1 cellular context compared by ENCODE assay signal in genomic region chr16:89732142-89732917, GRCh38.
A peak's percentile ranks its signal among the peaks of the same experiment; 100 is the strongest.
TF ChIP-seq lines count a peak whose summit lies in the region.

No MANE protein-coding gene starts in this region.

TF ChIP-seq in HepG2, 621 proteins besides CTCF, POLR2A, EP300 and RAD21 (continues in another document):
- TF ChIP-seq SRF (IDR thresholded peaks at IDR 0.05; ENCODE audit: low read depth, low read length), result no peak
- TF ChIP-seq ZBTB39 (CRISPR knock-in tag; IDR thresholded peaks at IDR 0.05), result peak; percentile 41; the same call in 1 of the 2 replicates
- no peak for TF ChIP-seq ZNF563 (CRISPR knock-in tag; IDR thresholded peaks at IDR 0.05)
- no peak for TF ChIP-seq ZNF879 (CRISPR knock-in tag; IDR thresholded peaks at IDR 0.05)
- no peak for TF ChIP-seq ZNF530 (CRISPR knock-in tag; IDR thresholded peaks at IDR 0.05; ENCODE audit: low read depth)
- TF ChIP-seq, protein P1, sequence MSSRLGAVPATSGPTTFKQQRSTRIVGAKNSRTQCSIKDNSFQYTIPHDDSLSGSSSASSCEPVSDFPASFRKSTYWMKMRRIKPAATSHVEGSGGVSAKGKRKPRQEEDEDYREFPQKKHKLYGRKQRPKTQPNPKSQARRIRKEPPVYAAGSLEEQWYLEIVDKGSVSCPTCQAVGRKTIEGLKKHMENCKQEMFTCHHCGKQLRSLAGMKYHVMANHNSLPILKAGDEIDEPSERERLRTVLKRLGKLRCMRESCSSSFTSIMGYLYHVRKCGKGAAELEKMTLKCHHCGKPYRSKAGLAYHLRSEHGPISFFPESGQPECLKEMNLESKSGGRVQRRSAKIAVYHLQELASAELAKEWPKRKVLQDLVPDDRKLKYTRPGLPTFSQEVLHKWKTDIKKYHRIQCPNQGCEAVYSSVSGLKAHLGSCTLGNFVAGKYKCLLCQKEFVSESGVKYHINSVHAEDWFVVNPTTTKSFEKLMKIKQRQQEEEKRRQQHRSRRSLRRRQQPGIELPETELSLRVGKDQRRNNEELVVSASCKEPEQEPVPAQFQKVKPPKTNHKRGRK (CRISPR knock-in tag; IDR thresholded peaks at IDR 0.05), result no peak
- TF ChIP-seq ZNF460 (CRISPR knock-in tag; IDR thresholded peaks at IDR 0.05; ENCODE audit: borderline replicate concordance), result no peak
- no peak for TF ChIP-seq ZNF264 (CRISPR knock-in tag; IDR thresholded peaks at IDR 0.05)
- TF ChIP-seq SP4 (CRISPR knock-in tag; IDR thresholded peaks at IDR 0.05), result no peak
- peak; percentile 97 for TF ChIP-seq AGO2 (optimal IDR thresholded peaks at IDR 0.05; ENCODE audit: low read depth, low read length)
- 0 out of 2 replicates have a peak, but pooled peaks have one; percentile 11 for TF ChIP-seq PITX1 (CRISPR knock-in tag; IDR thresholded peaks at IDR 0.05)
- peak; percentile 27 for TF ChIP-seq AGO1 (IDR thresholded peaks at IDR 0.05; ENCODE audit: low read depth, low read length, poor library complexity, severe bottlenecking)
- peak; percentile 66 for TF ChIP-seq POLR2G (IDR thresholded peaks at IDR 0.05; ENCODE audit: low read depth, low read length)
- no peak for TF ChIP-seq NONO (IDR thresholded peaks at IDR 0.05)
- TF ChIP-seq NONO (CRISPR knock-in tag; conservative IDR thresholded peaks at IDR 0.05), result peak; percentile 11; the same call in 1 of the 2 replicates
- TF ChIP-seq HMGXB4 (CRISPR knock-in tag; IDR thresholded peaks at IDR 0.05; ENCODE audit: borderline replicate concordance in 1 of 2, low read depth in 1 of 2), result no peak
- no peak for TF ChIP-seq CHCHD3 (CRISPR knock-in tag; IDR thresholded peaks at IDR 0.05)
- TF ChIP-seq ESRRA (CRISPR knock-in tag; IDR thresholded peaks at IDR 0.05; ENCODE audit: low read depth), result peak; percentile 22; the same call in 1 of the 2 replicates
- TF ChIP-seq, protein P2, sequence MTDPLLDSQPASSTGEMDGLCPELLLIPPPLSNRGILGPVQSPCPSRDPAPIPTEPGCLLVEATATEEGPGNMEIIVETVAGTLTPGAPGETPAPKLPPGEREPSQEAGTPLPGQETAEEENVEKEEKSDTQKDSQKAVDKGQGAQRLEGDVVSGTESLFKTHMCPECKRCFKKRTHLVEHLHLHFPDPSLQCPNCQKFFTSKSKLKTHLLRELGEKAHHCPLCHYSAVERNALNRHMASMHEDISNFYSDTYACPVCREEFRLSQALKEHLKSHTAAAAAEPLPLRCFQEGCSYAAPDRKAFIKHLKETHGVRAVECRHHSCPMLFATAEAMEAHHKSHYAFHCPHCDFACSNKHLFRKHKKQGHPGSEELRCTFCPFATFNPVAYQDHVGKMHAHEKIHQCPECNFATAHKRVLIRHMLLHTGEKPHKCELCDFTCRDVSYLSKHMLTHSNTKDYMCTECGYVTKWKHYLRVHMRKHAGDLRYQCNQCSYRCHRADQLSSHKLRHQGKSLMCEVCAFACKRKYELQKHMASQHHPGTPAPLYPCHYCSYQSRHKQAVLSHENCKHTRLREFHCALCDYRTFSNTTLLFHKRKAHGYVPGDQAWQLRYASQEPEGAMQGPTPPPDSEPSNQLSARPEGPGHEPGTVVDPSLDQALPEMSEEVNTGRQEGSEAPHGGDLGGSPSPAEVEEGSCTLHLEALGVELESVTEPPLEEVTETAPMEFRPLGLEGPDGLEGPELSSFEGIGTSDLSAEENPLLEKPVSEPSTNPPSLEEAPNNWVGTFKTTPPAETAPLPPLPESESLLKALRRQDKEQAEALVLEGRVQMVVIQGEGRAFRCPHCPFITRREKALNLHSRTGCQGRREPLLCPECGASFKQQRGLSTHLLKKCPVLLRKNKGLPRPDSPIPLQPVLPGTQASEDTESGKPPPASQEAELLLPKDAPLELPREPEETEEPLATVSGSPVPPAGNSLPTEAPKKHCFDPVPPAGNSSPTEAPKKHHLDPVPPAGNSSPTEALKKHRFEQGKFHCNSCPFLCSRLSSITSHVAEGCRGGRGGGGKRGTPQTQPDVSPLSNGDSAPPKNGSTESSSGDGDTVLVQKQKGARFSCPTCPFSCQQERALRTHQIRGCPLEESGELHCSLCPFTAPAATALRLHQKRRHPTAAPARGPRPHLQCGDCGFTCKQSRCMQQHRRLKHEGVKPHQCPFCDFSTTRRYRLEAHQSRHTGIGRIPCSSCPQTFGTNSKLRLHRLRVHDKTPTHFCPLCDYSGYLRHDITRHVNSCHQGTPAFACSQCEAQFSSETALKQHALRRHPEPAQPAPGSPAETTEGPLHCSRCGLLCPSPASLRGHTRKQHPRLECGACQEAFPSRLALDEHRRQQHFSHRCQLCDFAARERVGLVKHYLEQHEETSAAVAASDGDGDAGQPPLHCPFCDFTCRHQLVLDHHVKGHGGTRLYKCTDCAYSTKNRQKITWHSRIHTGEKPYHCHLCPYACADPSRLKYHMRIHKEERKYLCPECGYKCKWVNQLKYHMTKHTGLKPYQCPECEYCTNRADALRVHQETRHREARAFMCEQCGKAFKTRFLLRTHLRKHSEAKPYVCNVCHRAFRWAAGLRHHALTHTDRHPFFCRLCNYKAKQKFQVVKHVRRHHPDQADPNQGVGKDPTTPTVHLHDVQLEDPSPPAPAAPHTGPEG (CRISPR knock-in tag; IDR thresholded peaks at IDR 0.05), result no peak
- no peak for TF ChIP-seq MLLT10 (CRISPR knock-in tag; IDR thresholded peaks at IDR 0.05)
- no peak for TF ChIP-seq FOXK1 (CRISPR knock-in tag; IDR thresholded peaks at IDR 0.05; ENCODE audit: borderline replicate concordance, low read depth)
- TF ChIP-seq THAP7 (CRISPR knock-in tag; IDR thresholded peaks at IDR 0.05), result no peak
- TF ChIP-seq ZSCAN30 (CRISPR knock-in tag; IDR thresholded peaks at IDR 0.05), result no peak
- TF ChIP-seq, protein P3, sequence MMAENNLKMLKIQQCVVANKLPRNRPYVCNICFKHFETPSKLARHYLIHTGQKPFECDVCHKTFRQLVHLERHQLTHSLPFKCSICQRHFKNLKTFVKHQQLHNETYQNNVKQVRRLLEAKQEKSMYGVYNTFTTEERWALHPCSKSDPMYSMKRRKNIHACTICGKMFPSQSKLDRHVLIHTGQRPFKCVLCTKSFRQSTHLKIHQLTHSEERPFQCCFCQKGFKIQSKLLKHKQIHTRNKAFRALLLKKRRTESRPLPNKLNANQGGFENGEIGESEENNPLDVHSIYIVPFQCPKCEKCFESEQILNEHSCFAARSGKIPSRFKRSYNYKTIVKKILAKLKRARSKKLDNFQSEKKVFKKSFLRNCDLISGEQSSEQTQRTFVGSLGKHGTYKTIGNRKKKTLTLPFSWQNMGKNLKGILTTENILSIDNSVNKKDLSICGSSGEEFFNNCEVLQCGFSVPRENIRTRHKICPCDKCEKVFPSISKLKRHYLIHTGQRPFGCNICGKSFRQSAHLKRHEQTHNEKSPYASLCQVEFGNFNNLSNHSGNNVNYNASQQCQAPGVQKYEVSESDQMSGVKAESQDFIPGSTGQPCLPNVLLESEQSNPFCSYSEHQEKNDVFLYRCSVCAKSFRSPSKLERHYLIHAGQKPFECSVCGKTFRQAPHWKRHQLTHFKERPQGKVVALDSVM (CRISPR knock-in tag; IDR thresholded peaks at IDR 0.05), result no peak
- no peak for TF ChIP-seq ZNF83 (CRISPR knock-in tag; IDR thresholded peaks at IDR 0.05; ENCODE audit: borderline replicate concordance)
- TF ChIP-seq ZNF17 (CRISPR knock-in tag; IDR thresholded peaks at IDR 0.05), result no peak
- TF ChIP-seq HNF4G (IDR thresholded peaks at IDR 0.05; ENCODE audit: borderline replicate concordance, low read depth, low read length), result no peak
- no peak for TF ChIP-seq HNF4G (CRISPR knock-in tag; IDR thresholded peaks at IDR 0.05; ENCODE audit: borderline replicate concordance, low read depth)
- 0 out of 2 replicates have a peak, but pooled peaks have one; percentile 15 for TF ChIP-seq CSRNP2 (CRISPR knock-in tag; conservative IDR thresholded peaks at IDR 0.05; ENCODE audit: low read depth)
- TF ChIP-seq ZNF670 (CRISPR knock-in tag; IDR thresholded peaks at IDR 0.05; ENCODE audit: borderline replicate concordance), result no peak
- no peak for TF ChIP-seq MAX (IDR thresholded peaks at IDR 0.05)
- TF ChIP-seq, protein P4, sequence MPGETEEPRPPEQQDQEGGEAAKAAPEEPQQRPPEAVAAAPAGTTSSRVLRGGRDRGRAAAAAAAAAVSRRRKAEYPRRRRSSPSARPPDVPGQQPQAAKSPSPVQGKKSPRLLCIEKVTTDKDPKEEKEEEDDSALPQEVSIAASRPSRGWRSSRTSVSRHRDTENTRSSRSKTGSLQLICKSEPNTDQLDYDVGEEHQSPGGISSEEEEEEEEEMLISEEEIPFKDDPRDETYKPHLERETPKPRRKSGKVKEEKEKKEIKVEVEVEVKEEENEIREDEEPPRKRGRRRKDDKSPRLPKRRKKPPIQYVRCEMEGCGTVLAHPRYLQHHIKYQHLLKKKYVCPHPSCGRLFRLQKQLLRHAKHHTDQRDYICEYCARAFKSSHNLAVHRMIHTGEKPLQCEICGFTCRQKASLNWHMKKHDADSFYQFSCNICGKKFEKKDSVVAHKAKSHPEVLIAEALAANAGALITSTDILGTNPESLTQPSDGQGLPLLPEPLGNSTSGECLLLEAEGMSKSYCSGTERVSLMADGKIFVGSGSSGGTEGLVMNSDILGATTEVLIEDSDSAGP (CRISPR knock-in tag; IDR thresholded peaks at IDR 0.05; ENCODE audit: borderline replicate concordance), result 0 out of 2 replicates have a peak, but pooled peaks have one; percentile 9
- TF ChIP-seq EEA1 (CRISPR knock-in tag; IDR thresholded peaks at IDR 0.05; ENCODE audit: borderline replicate concordance), result no peak; the same call in 1 of the 2 replicates
- TF ChIP-seq POLR2AphosphoS5 (IDR thresholded peaks at IDR 0.05; ENCODE audit: low read depth, low read length), result peak; percentile 23; the same call in 1 of the 2 replicates
- peak; percentile 53 for TF ChIP-seq RBFOX2 (IDR thresholded peaks at IDR 0.05; ENCODE audit: low read depth, low read length)
- no peak for TF ChIP-seq ADNP (CRISPR knock-in tag; IDR thresholded peaks at IDR 0.05)
- TF ChIP-seq, protein P5, sequence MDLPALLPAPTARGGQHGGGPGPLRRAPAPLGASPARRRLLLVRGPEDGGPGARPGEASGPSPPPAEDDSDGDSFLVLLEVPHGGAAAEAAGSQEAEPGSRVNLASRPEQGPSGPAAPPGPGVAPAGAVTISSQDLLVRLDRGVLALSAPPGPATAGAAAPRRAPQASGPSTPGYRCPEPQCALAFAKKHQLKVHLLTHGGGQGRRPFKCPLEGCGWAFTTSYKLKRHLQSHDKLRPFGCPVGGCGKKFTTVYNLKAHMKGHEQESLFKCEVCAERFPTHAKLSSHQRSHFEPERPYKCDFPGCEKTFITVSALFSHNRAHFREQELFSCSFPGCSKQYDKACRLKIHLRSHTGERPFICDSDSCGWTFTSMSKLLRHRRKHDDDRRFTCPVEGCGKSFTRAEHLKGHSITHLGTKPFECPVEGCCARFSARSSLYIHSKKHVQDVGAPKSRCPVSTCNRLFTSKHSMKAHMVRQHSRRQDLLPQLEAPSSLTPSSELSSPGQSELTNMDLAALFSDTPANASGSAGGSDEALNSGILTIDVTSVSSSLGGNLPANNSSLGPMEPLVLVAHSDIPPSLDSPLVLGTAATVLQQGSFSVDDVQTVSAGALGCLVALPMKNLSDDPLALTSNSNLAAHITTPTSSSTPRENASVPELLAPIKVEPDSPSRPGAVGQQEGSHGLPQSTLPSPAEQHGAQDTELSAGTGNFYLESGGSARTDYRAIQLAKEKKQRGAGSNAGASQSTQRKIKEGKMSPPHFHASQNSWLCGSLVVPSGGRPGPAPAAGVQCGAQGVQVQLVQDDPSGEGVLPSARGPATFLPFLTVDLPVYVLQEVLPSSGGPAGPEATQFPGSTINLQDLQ (CRISPR knock-in tag; IDR thresholded peaks at IDR 0.05), result 0 out of 2 replicates have a peak, but pooled peaks have one; percentile 30
- no peak for TF ChIP-seq ZNF274 (CRISPR knock-in tag; IDR thresholded peaks at IDR 0.05)
- TF ChIP-seq ZNF282 (IDR thresholded peaks at IDR 0.05; ENCODE audit: partially characterized antibody), result no peak
- no peak for TF ChIP-seq ZNF75D (CRISPR knock-in tag; IDR thresholded peaks at IDR 0.05; ENCODE audit: borderline replicate concordance)
- TF ChIP-seq FOXK2 (IDR thresholded peaks at IDR 0.05), result no peak
